In genomic region chr15:94538280-94538679, GRCh38 we compare ENCODE assay signal across 35 cellular contexts.
"Had no signal": no experiment of that assay in that cellular context is flagged by ENCODE, and none has a peak within 500 bp of the region (broad histone marks: within the 10 kb centered on the region; RNA-seq: fewer than 3 reads in every experiment).

No MANE protein-coding gene starts in this region.

- H3K36me3 ChIP-seq: MG63 had no signal

- H3K4me3 ChIP-seq: MG63 had no signal

- DNase-seq: Karpas-422, Kasumi-1, MG63, MM.1S, MV-4-11, NCI-H1048, NCI-H1092, NCI-H1092 treated with DMSO at 0.1 percent for 48 hours, NCI-H1105, NCI-H1105 treated with DMSO at 0.1 percent for 48 hours, NCI-H1417, NCI-H1417 treated with DMSO at 0.1 percent for 48 hours, NCI-H1436, NCI-H1436 treated with DMSO at 0.1 percent for 48 hours, NCI-H146, NCI-H1694, NCI-H1694 treated with DMSO at 0.1 percent for 48 hours, NCI-H187, NCI-H187 treated with DMSO at 0.1 percent for 48 hours, NCI-H1930, NCI-H2029, NCI-H2029 treated with DMSO at 0.1 percent for 48 hours, NCI-H2081, NCI-H2081 treated with DMSO at 0.1 percent for 48 hours, NCI-H2107, NCI-H2171, NCI-H2171 treated with DMSO at 0.1 percent for 48 hours, NCI-H2227 treated with DMSO at 0.1 percent for 48 hours, NCI-H226, NCI-H345, NCI-H446, NCI-H446 treated with DMSO at 0.1 percent for 48 hours, NCI-H510A, NCI-H510A treated with DMSO at 0.1 percent for 48 hours, NCI-H524 had no signal

- H3K9me3 ChIP-seq: MG63 had no signal
